ENCODE assay signal across 36 cellular contexts in genomic region chr7:42389697-42390096, GRCh38.
"Had no signal": no experiment of that assay in that cellular context is flagged by ENCODE, and none has a peak within 500 bp of the region (broad histone marks: within the 10 kb centered on the region; RNA-seq: fewer than 3 reads in every experiment).

No MANE protein-coding gene starts in this region.

- H3K27me3 ChIP-seq: ascending aorta, cardiac muscle cell had no signal

- H3K4me3 ChIP-seq: ascending aorta, cardiac muscle cell had no signal

- H3K27me3 Mint-ChIP-seq: activated CD4-positive, alpha-beta memory T cell treated with anti-CD3 and anti-CD28 coated beads, Interleukin-2, amount 10 ng/mL, durations not matched to agents 7 days and 5 days; activated CD4-positive, alpha-beta T cell treated with anti-CD3 and anti-CD28 coated beads for 36 hours; activated CD4-positive, alpha-beta T cell treated with anti-CD3 and anti-CD28 coated beads, Interleukin-2, amount 10 ng/mL, durations not matched to agents 7 days and 5 days; activated CD8-positive, alpha-beta memory T cell treated with anti-CD3 and anti-CD28 coated beads, Interleukin-2, amount 10 ng/mL, durations not matched to agents 7 days and 5 days; activated naive CD4-positive, alpha-beta T cell treated with anti-CD3 and anti-CD28 coated beads, Interleukin-2, amount 10 ng/mL, durations not matched to agents 7 days and 5 days; activated naive CD4-positive, alpha-beta T cell treated with anti-CD3 and anti-CD28 coated beads, Interleukin-2, amount 50 U/mL, for 24 hours; activated naive CD8-positive, alpha-beta T cell; activated naive CD8-positive, alpha-beta T cell treated with anti-CD3 and anti-CD28 coated beads, Interleukin-2, amount 10 ng/mL, durations not matched to agents 7 days and 5 days; activated naive CD8-positive, alpha-beta T cell treated with anti-CD3 and anti-CD28 coated beads, Interleukin-2, amount 50 U/mL, for 24 hours; brain had no signal

- H3K4me3 Mint-ChIP-seq: activated CD4-positive, alpha-beta memory T cell treated with anti-CD3 and anti-CD28 coated beads, Interleukin-2, amount 10 ng/mL, durations not matched to agents 7 days and 5 days; activated CD4-positive, alpha-beta T cell treated with anti-CD3 and anti-CD28 coated beads for 36 hours; activated CD4-positive, alpha-beta T cell treated with anti-CD3 and anti-CD28 coated beads, Interleukin-2, amount 10 ng/mL, durations not matched to agents 7 days and 5 days; activated CD8-positive, alpha-beta memory T cell treated with anti-CD3 and anti-CD28 coated beads, Interleukin-2, amount 10 ng/mL, durations not matched to agents 7 days and 5 days; activated CD8-positive, alpha-beta T cell treated with anti-CD3 and anti-CD28 coated beads, Interleukin-2, amount 10 ng/mL, durations not matched to agents 7 days and 5 days; activated naive CD4-positive, alpha-beta T cell treated with anti-CD3 and anti-CD28 coated beads, Interleukin-2, amount 10 ng/mL, durations not matched to agents 7 days and 5 days; activated naive CD4-positive, alpha-beta T cell treated with anti-CD3 and anti-CD28 coated beads, Interleukin-2, amount 50 U/mL, for 24 hours; activated naive CD8-positive, alpha-beta T cell; activated naive CD8-positive, alpha-beta T cell treated with anti-CD3 and anti-CD28 coated beads, Interleukin-2, amount 10 ng/mL, durations not matched to agents 7 days and 5 days; activated naive CD8-positive, alpha-beta T cell treated with anti-CD3 and anti-CD28 coated beads, Interleukin-2, amount 50 U/mL, for 24 hours; activated T-cell treated with anti-CD3 and anti-CD28 coated beads, Interleukin-2, amount 50 U/mL, for 24 hours; brain; T-helper 1 cell treated with Interleukin-12 subunit alpha and Interleukin-12 subunit beta and Interleukin-4 antibody, amounts not matched to agents 30 μg/mL and 1 μg/mL, for 36 hours; T-helper 2 cell treated with Interferon-gamma antibody and Interleukin-4, amounts not matched to agents 5 μg/mL and 100 μg/mL, for 36 hours; WTC11 had no signal

- DNase-seq: activated CD4-positive, alpha-beta memory T cell treated with anti-CD3 and anti-CD28 coated beads, Interleukin-2, amount 10 ng/mL, durations not matched to agents 7 days and 5 days; activated CD4-positive, alpha-beta T cell treated with anti-CD3 and anti-CD28 coated beads for 1 hour; activated CD4-positive, alpha-beta T cell treated with anti-CD3 and anti-CD28 coated beads for 36 hours; activated CD4-positive, alpha-beta T cell treated with anti-CD3 and anti-CD28 coated beads for 48 hours; activated CD4-positive, alpha-beta T cell treated with anti-CD3 and anti-CD28 coated beads, Interleukin-2, amount 10 ng/mL, durations not matched to agents 7 days and 5 days; activated CD4-positive, alpha-beta T cell treated with anti-CD3 and anti-CD28 coated beads, Interleukin-2, amount 50 U/mL, for 48 hours; activated CD4-positive, CD25-positive, alpha-beta regulatory T cell; activated CD8-positive, alpha-beta memory T cell treated with anti-CD3 and anti-CD28 coated beads for 24 hours; activated CD8-positive, alpha-beta memory T cell treated with anti-CD3 and anti-CD28 coated beads, Interleukin-2, amount 10 ng/mL, durations not matched to agents 7 days and 5 days; activated CD8-positive, alpha-beta memory T cell treated with anti-CD3 and anti-CD28 coated beads, Interleukin-2, amount 50 U/mL, for 48 hours; activated CD8-positive, alpha-beta T cell treated with anti-CD3 and anti-CD28 coated beads, Interleukin-2, amount 10 ng/mL, durations not matched to agents 7 days and 5 days; activated effector memory CD4-positive, alpha-beta T cell treated with Interleukin-2 at 50 U/mL for 16 hours; activated gamma-delta T cell; activated naive CD4-positive, alpha-beta T cell treated with anti-CD3 and anti-CD28 coated beads, Interleukin-2, amount 10 ng/mL, durations not matched to agents 7 days and 5 days; activated naive CD4-positive, alpha-beta T cell treated with Interleukin-2 at 50 U/mL for 16 hours; activated naive CD8-positive, alpha-beta T cell treated with anti-CD3 and anti-CD28 coated beads, Interleukin-2, amount 10 ng/mL, durations not matched to agents 7 days and 5 days; activated naive CD8-positive, alpha-beta T cell treated with anti-CD3 and anti-CD28 coated beads, Interleukin-2, amount 50 U/mL, for 24 hours; activated T-cell treated with anti-CD3 and anti-CD28 coated beads, Interleukin-2, amount 50 U/mL, for 24 hours; activated T-cell treated with anti-CD3 and anti-CD28 coated beads, Interleukin-2, amount 50 U/mL, for 48 hours; amygdala; anterior cingulate cortex; caudate nucleus; SW 1271; T-helper 1 cell; T-helper 2 cell; T-helper 9 cell; WERI-Rb-1 had no signal

- H3K4me1 Mint-ChIP-seq: activated CD4-positive, alpha-beta memory T cell treated with anti-CD3 and anti-CD28 coated beads, Interleukin-2, amount 10 ng/mL, durations not matched to agents 7 days and 5 days; activated CD4-positive, alpha-beta T cell treated with anti-CD3 and anti-CD28 coated beads for 36 hours; activated CD4-positive, alpha-beta T cell treated with anti-CD3 and anti-CD28 coated beads, Interleukin-2, amount 10 ng/mL, durations not matched to agents 7 days and 5 days; activated CD8-positive, alpha-beta memory T cell treated with anti-CD3 and anti-CD28 coated beads, Interleukin-2, amount 10 ng/mL, durations not matched to agents 7 days and 5 days; activated naive CD4-positive, alpha-beta T cell treated with anti-CD3 and anti-CD28 coated beads, Interleukin-2, amount 10 ng/mL, durations not matched to agents 7 days and 5 days; activated naive CD4-positive, alpha-beta T cell treated with anti-CD3 and anti-CD28 coated beads, Interleukin-2, amount 50 U/mL, for 24 hours; activated naive CD8-positive, alpha-beta T cell treated with anti-CD3 and anti-CD28 coated beads, Interleukin-2, amount 10 ng/mL, durations not matched to agents 7 days and 5 days; activated naive CD8-positive, alpha-beta T cell treated with anti-CD3 and anti-CD28 coated beads, Interleukin-2, amount 50 U/mL, for 24 hours; WTC11 had no signal

- H3K36me3 ChIP-seq: ascending aorta, cardiac muscle cell, WERI-Rb-1 had no signal

- H3K36me3 Mint-ChIP-seq: activated CD8-positive, alpha-beta memory T cell treated with anti-CD3 and anti-CD28 coated beads, Interleukin-2, amount 10 ng/mL, durations not matched to agents 7 days and 5 days; activated naive CD4-positive, alpha-beta T cell treated with anti-CD3 and anti-CD28 coated beads, Interleukin-2, amount 10 ng/mL, durations not matched to agents 7 days and 5 days; activated naive CD4-positive, alpha-beta T cell treated with anti-CD3 and anti-CD28 coated beads, Interleukin-2, amount 50 U/mL, for 24 hours; activated naive CD8-positive, alpha-beta T cell; activated naive CD8-positive, alpha-beta T cell treated with anti-CD3 and anti-CD28 coated beads, Interleukin-2, amount 10 ng/mL, durations not matched to agents 7 days and 5 days; brain; WTC11 had no signal

- H3K27ac Mint-ChIP-seq: activated CD4-positive, alpha-beta memory T cell treated with anti-CD3 and anti-CD28 coated beads, Interleukin-2, amount 10 ng/mL, durations not matched to agents 7 days and 5 days; activated CD4-positive, alpha-beta T cell treated with anti-CD3 and anti-CD28 coated beads for 36 hours; activated CD4-positive, alpha-beta T cell treated with anti-CD3 and anti-CD28 coated beads, Interleukin-2, amount 10 ng/mL, durations not matched to agents 7 days and 5 days; activated CD8-positive, alpha-beta memory T cell treated with anti-CD3 and anti-CD28 coated beads, Interleukin-2, amount 10 ng/mL, durations not matched to agents 7 days and 5 days; activated CD8-positive, alpha-beta T cell treated with anti-CD3 and anti-CD28 coated beads, Interleukin-2, amount 10 ng/mL, durations not matched to agents 7 days and 5 days; activated naive CD4-positive, alpha-beta T cell treated with anti-CD3 and anti-CD28 coated beads, Interleukin-2, amount 10 ng/mL, durations not matched to agents 7 days and 5 days; activated naive CD4-positive, alpha-beta T cell treated with anti-CD3 and anti-CD28 coated beads, Interleukin-2, amount 50 U/mL, for 24 hours; activated naive CD8-positive, alpha-beta T cell; activated naive CD8-positive, alpha-beta T cell treated with anti-CD3 and anti-CD28 coated beads, Interleukin-2, amount 10 ng/mL, durations not matched to agents 7 days and 5 days; activated naive CD8-positive, alpha-beta T cell treated with anti-CD3 and anti-CD28 coated beads, Interleukin-2, amount 50 U/mL, for 24 hours; activated T-cell treated with anti-CD3 and anti-CD28 coated beads, Interleukin-2, amount 50 U/mL, for 24 hours; activated T-helper 2 cell treated with anti-CD3 and anti-CD28 coated beads, Interferon-gamma antibody, Interleukin-2, Interleukin-4, amounts not matched to agents 10 μg/mL and 5 μg/mL and 100 μg/mL, durations not matched to agents 14 hours and 24 hours and 36 hours; brain; T-helper 1 cell treated with Interleukin-12 subunit alpha and Interleukin-12 subunit beta and Interleukin-4 antibody, amounts not matched to agents 30 μg/mL and 1 μg/mL, for 36 hours; T-helper 2 cell treated with Interferon-gamma antibody and Interleukin-4, amounts not matched to agents 5 μg/mL and 100 μg/mL, for 36 hours; WTC11 had no signal

- H3K27ac ChIP-seq: ascending aorta, cardiac muscle cell, WERI-Rb-1 had no signal

- H3K4me1 ChIP-seq: ascending aorta had no signal

- H3K9me3 Mint-ChIP-seq: activated CD4-positive, alpha-beta memory T cell treated with anti-CD3 and anti-CD28 coated beads, Interleukin-2, amount 10 ng/mL, durations not matched to agents 7 days and 5 days; activated CD4-positive, alpha-beta T cell treated with anti-CD3 and anti-CD28 coated beads, Interleukin-2, amount 10 ng/mL, durations not matched to agents 7 days and 5 days; activated naive CD4-positive, alpha-beta T cell treated with anti-CD3 and anti-CD28 coated beads, Interleukin-2, amount 10 ng/mL, durations not matched to agents 7 days and 5 days; activated naive CD4-positive, alpha-beta T cell treated with anti-CD3 and anti-CD28 coated beads, Interleukin-2, amount 50 U/mL, for 24 hours; activated naive CD8-positive, alpha-beta T cell treated with anti-CD3 and anti-CD28 coated beads, Interleukin-2, amount 10 ng/mL, durations not matched to agents 7 days and 5 days; activated naive CD8-positive, alpha-beta T cell treated with anti-CD3 and anti-CD28 coated beads, Interleukin-2, amount 50 U/mL, for 24 hours; activated T-cell treated with anti-CD3 and anti-CD28 coated beads, Interleukin-2, amount 50 U/mL, for 24 hours; activated T-helper 2 cell treated with anti-CD3 and anti-CD28 coated beads, Interferon-gamma antibody, Interleukin-2, Interleukin-4, amounts not matched to agents 10 μg/mL and 5 μg/mL and 100 μg/mL, durations not matched to agents 14 hours and 24 hours and 36 hours; T-helper 1 cell treated with Interleukin-12 subunit alpha and Interleukin-12 subunit beta and Interleukin-4 antibody, amounts not matched to agents 30 μg/mL and 1 μg/mL, for 36 hours; T-helper 2 cell treated with Interferon-gamma antibody and Interleukin-4, amounts not matched to agents 5 μg/mL and 100 μg/mL, for 36 hours had no signal

- H3K9me3 ChIP-seq: ascending aorta had no signal
